Comparison of ENCODE assay signal across 23 cellular contexts in the genomic region with DNA sequence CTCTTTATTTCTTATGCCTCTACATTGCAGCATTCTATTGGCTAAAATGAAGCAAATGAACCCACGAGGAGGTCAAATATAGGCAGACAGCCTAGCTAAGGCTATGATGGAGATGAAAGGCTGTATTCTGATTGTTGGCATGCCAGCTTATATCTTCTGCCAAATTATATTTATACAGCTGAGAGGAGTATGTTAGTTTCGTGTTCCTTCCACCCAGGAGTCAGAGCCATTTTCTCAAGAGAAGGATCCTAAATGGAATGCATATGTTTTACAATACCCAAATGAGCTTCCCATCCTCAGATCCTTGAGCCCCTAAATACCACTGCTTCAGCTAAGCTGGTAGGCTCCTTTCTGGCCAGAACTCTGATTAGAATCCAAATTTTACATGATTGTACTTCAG.
"Had no signal": no experiment of that assay in that cellular context is flagged by ENCODE, and none has a peak within 500 bp of the region (broad histone marks: within the 10 kb centered on the region; RNA-seq: fewer than 3 reads in every experiment).

No MANE protein-coding gene starts in this region.

- ATAC-seq: K562, Panc1, PC-3, SK-N-SH treated with all-trans-retinoic acid at 6 μM for 48 hours had no signal

- H3K36me3 Mint-ChIP-seq: IgD-negative memory B cell had no signal

- H3K27ac Mint-ChIP-seq: IgD-negative memory B cell had no signal

- H3K4me3 Mint-ChIP-seq: IgD-negative memory B cell had no signal

- H3K4me3 ChIP-seq: K562 had no signal

- H3K27ac ChIP-seq: HL-60, KMS-11, RWPE1 had no signal

- H3K4me2 ChIP-seq: KMS-11 had no signal

- H3K4me1 Mint-ChIP-seq: IgD-negative memory B cell had no signal

- DNase-seq: Kasumi-1; MM.1S; NCI-H1105 treated with DMSO at 0.1 percent for 48 hours; NCI-H1417 treated with DMSO at 0.1 percent for 48 hours; NCI-H146; NCI-H1694 treated with DMSO at 0.1 percent for 48 hours; NCI-H1930; NCI-H2081; NCI-H2107; NCI-H2227 treated with DMSO at 0.1 percent for 48 hours; NCI-H524; NCI-H526 treated with DMSO at 0.1 percent for 48 hours; NCI-H748 treated with DMSO at 0.1 percent for 48 hours; NK-92 treated with Interleukin-12 subunit alpha and Interleukin-12 subunit beta, amount 100 ng/mL, for 24 hours; PC-3; SHP77 had no signal
